9 cellular contexts compared by ENCODE assay signal in genomic region chr5:140555747-140556312, GRCh38. TPM values are rescaled to one million over a fixed set of nuclear protein-coding genes. Genes with fewer than 3 reads are reported as not detected.
A peak's percentile ranks its signal among the peaks of the same experiment; 100 is the strongest.
DNase-seq lines count a peak whose midpoint lies in the region; ATAC-seq and TF ChIP-seq lines count a peak whose summit lies in the region.
"Had no signal": no experiment of that assay in that cellular context is flagged by ENCODE, and none has a peak within 500 bp of the region (broad histone marks: within the 10 kb centered on the region; RNA-seq: fewer than 3 reads in every experiment).

No MANE protein-coding gene starts in this region.

- ATAC-seq in HG02981 (IDR thresholded peaks at IDR 0.05; ENCODE audit: unreplicated experiment) (peak; percentile 27), GM19397 (IDR thresholded peaks at IDR 0.05; ENCODE audit: unreplicated experiment) (no peak), HG02885 (IDR thresholded peaks at IDR 0.05; ENCODE audit: poor library complexity, unreplicated experiment) (no peak)

- H3K27me3 ChIP-seq in BLaER1 treated with 17β-estradiol and CSF1 and Interleukin-3, amounts not matched to agents 10 nM and 100 nM, result no peaks in the 10 kb centered on the region

- peak overlapping the region; percentile 73 to 93 (median 88) for H3K4me3 ChIP-seq in BLaER1 treated with 17β-estradiol and CSF1 and Interleukin-3, amounts not matched to agents 10 nM and 100 nM
- peak overlapping the region; percentile 88 for H3K4me3 ChIP-seq in astrocyte of the cerebellum (ENCODE audit: low read depth, low read length)
- peak overlapping the region; percentile 82 for H3K4me3 ChIP-seq in mesodermal cell (ENCODE audit: extremely low read depth, insufficient read depth, low read length, poor library complexity, severe bottlenecking)
- no peak overlapping the region for H3K4me3 ChIP-seq in lower leg skin (ENCODE audit: low read depth, poor library complexity, severe bottlenecking)

- no peaks in the 10 kb centered on the region for H3K9me3 ChIP-seq in BLaER1 treated with 17β-estradiol and CSF1 and Interleukin-3, amounts not matched to agents 10 nM and 100 nM (replicated peaks in 1 of 11)
- no peaks in the 10 kb centered on the region for H3K9me3 ChIP-seq in mesodermal cell (ENCODE audit: control insufficient read depth, low read length)

- WGBS in mesodermal cell (ENCODE audit: insufficient coverage in 2 of 2), 2 experiments, result 75% methylated on average over 1 of the region's 1 CpG; no CpG with 5 or more reads in 1 of the 2 experiments
- 72 to 77% methylated on average over 1 of the region's 1 CpG for WGBS in lower leg skin, 2 donors

- H3K27ac ChIP-seq in BLaER1 treated with 17β-estradiol and CSF1 and Interleukin-3, amounts not matched to agents 10 nM and 100 nM, result peak overlapping the region; percentile 89 to 97 (median 93)
- no peak overlapping the region for H3K27ac ChIP-seq in mesodermal cell (ENCODE audit: low read depth, low read length, severe bottlenecking)

- H3K4me2 ChIP-seq in BLaER1 treated with 17β-estradiol and CSF1 and Interleukin-3, amounts not matched to agents 10 nM and 100 nM, result peak overlapping the region; percentile 75 to 98 (median 93)

- TF ChIP-seq CTCF in astrocyte of the cerebellum (IDR thresholded peaks at IDR 0.05; ENCODE audit: low read depth, low read length, missing control alignments) (no peak), lower leg skin (IDR thresholded peaks at IDR 0.05) (no peak)

- intact Hi-C loops in lower leg skin (cut with DNase I; ENCODE audit: low total_unique reads), result no loop called here

- in situ Hi-C loops in astrocyte of the cerebellum (cut with HindIII; ENCODE audit: low sequenced_read_pairs), result no loop called here

- H3K36me3 ChIP-seq in BLaER1 treated with 17β-estradiol and CSF1 and Interleukin-3, amounts not matched to agents 10 nM and 100 nM, result peaks cover 30 to 89% (median 45%) of the 10 kb centered on the region in 11 experiments
- peaks cover 60% of the 10 kb centered on the region for H3K36me3 ChIP-seq in mesodermal cell (ENCODE audit: control insufficient read depth, insufficient read depth, low read length)

- H3K9ac ChIP-seq in BLaER1 treated with 17β-estradiol and CSF1 and Interleukin-3, amounts not matched to agents 10 nM and 100 nM, result peak overlapping the region; percentile 90 to 98 (median 95)

- peaks cover 23 to 88% (median 58%) of the 10 kb centered on the region in 10 experiments for H3K4me1 ChIP-seq in BLaER1 treated with 17β-estradiol and CSF1 and Interleukin-3, amounts not matched to agents 10 nM and 100 nM
- peaks cover 15% of the 10 kb centered on the region for H3K4me1 ChIP-seq in mesodermal cell (ENCODE audit: control insufficient read depth, insufficient read depth, low read length, poor library complexity, severe bottlenecking)

- TF ChIP-seq POLR2A in lower leg skin (IDR thresholded peaks at IDR 0.05), result no peak

- no peak for DNase-seq in astrocyte of the cerebellum (ENCODE audit: low read depth)
- no peak for DNase-seq in middle frontal gyrus (ENCODE audit: extremely low spot score, low spot score)
- no peak for DNase-seq in lower leg skin (ENCODE audit: low spot score in 2 of 2)

- H4K20me1 ChIP-seq in BLaER1 treated with 17β-estradiol and CSF1 and Interleukin-3, amounts not matched to agents 10 nM and 100 nM, result peaks cover 0 to 55% (median 6%) of the 10 kb centered on the region in 11 experiments; a peak in 9 of 22 replicates

RNA-seq across cellular contexts. Expression of gene SRA1, which starts 1.4 kb away (rescaled TPM):
- polyA plus RNA-seq in mesodermal cell (2013, experiment 1 of 2), result 35.2 TPM
- polyA plus RNA-seq in mesodermal cell (2013, experiment 2 of 2), result 31.7 TPM
- 10 to 100 TPM; 11.4 to 23.9 (median 14.6) TPM for total RNA-seq in lower leg skin

RNA-seq across cellular contexts. Expression of gene EIF4EBP3, which starts 8.4 kb away (rescaled TPM):
- polyA plus RNA-seq in mesodermal cell (2013, experiment 1 of 2), result 6.7 TPM
- polyA plus RNA-seq in mesodermal cell (2013, experiment 2 of 2), result 6.3 TPM
- 10 to 100 TPM; 19.2 to 32.1 (median 27.2) TPM for total RNA-seq in lower leg skin
- total RNA-seq: myocyte had no signal

RNA-seq across cellular contexts. Expression of gene APBB3, which starts 8.6 kb away (rescaled TPM):
- 21.1 TPM for polyA plus RNA-seq in mesodermal cell (2013, experiment 1 of 2)
- polyA plus RNA-seq in mesodermal cell (2013, experiment 2 of 2), result 17.3 TPM
- 10 to 100 TPM; 14.0 to 23.7 (median 19.2) TPM for total RNA-seq in lower leg skin

RNA-seq across cellular contexts. Expression of gene SLC35A4, which starts 8.8 kb away (rescaled TPM):
- 51.5 TPM for polyA plus RNA-seq in mesodermal cell (2013, experiment 1 of 2)
- polyA plus RNA-seq in mesodermal cell (2013, experiment 2 of 2), result 47.7 TPM
- 10 to 100 TPM; 59.7 to 86.4 (median 68.2) TPM for total RNA-seq in lower leg skin
